In the genomic region with DNA sequence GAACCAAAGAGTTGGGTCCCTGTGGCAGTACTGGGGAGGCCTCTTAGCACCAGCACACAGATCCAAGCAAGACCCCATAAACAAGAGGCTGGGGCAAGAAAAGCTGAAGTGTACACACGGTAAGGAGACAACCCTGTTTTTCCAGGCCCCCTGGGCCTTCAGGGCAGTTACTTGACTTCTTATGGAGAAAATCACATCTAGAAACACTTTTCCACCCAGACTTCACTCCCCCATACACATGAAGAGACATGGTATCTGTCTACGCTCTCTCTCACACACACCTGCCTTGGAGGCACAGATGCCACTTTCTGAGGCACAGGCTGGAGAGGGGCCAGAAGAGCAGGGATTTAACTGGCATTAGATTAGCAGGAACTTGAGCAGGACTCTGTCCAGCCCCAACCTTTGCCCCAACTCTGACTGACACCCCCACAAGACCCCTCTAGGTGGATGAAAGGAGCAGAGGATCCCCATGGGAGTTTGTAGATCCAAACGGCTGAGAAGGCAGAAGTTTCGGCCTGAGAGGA, we compare ENCODE assay signal across 8 cellular contexts. TPM values are rescaled to one million over a fixed set of nuclear protein-coding genes. Genes with fewer than 3 reads are reported as not detected.
DNase-seq lines count a peak whose midpoint lies in the region; ATAC-seq, FAIRE-seq and TF ChIP-seq lines count a peak whose summit lies in the region.

No MANE protein-coding gene starts in this region.

- POLR2A ChIA-PET in A673 (lab: Charles Lee; ENCODE audit: low non-redundant PET), result no interaction called here

- 0 out of 2 replicates have a peak overlapping the region, but pooled peaks have one; percentile 19 for H3K9ac ChIP-seq in HUES48 (ENCODE audit: low read depth, low read length)

- intact Hi-C loops in A673 (cut with micrococcal nuclease; ENCODE audit: unreplicated experiment), result loop anchor here (10.0 kb wide), 1 partner anchor 408 kb away; no protein-coding TSS in a partner anchor

- no TSS peak for BruUV-seq in A673 (replicated peaks; lab: Mats Ljungman, UMichigan)

- no peak for TF ChIP-seq POLR2A in GM18505 (IDR thresholded peaks at IDR 0.05; ENCODE audit: borderline replicate concordance, extremely low read depth, insufficient read depth, insufficient read length)

- ATAC-seq in GM19452 (IDR thresholded peaks at IDR 0.05; ENCODE audit: unreplicated experiment) (no peak), GM18505 (IDR thresholded peaks at IDR 0.05; ENCODE audit: unreplicated experiment) (no peak), HG03571 (IDR thresholded peaks at IDR 0.05; ENCODE audit: unreplicated experiment) (no peak)

- no peak for FAIRE-seq in HTR-8/SVneo (lab: Jason Lieb, UNC)

- H3K4me3 ChIP-seq in A673 (ENCODE audit: low read depth, low read length, poor library complexity, severe bottlenecking), result peak overlapping the region; percentile 94
- peak overlapping the region; percentile 76 for H3K4me3 ChIP-seq in HUES48 (ENCODE audit: low read depth, low read length)
- peak overlapping the region; percentile 86 to 89 for H3K4me3 ChIP-seq in cardiac fibroblast (replicated peaks in 1 of 2; ENCODE audit: low read depth in 2 of 2, low read length in 2 of 2)
- H3K4me3 ChIP-seq in muscle layer of duodenum (ENCODE audit: low read depth in 1 of 2, low read length in 2 of 2), result peak overlapping the region; percentile 78 to 87

- CTCF ChIA-PET in A673 (lab: Charles Lee), result no interaction called here

- H3K36me3 ChIP-seq in A673 (ENCODE audit: insufficient read depth, low read length, poor library complexity, severe bottlenecking) (peaks cover 17% of the 10 kb centered on the region), HUES48 (ENCODE audit: control insufficient read depth, insufficient read depth, low read length) (peaks cover 17% of the 10 kb centered on the region), muscle layer of duodenum (ENCODE audit: control insufficient read depth in 1 of 2, insufficient read depth in 2 of 2, low read length in 2 of 2) (peaks cover 14% of the 10 kb centered on the region in 2 donors)

- H3K9me3 ChIP-seq in A673 (ENCODE audit: low read depth, low read length, poor library complexity, severe bottlenecking) (no peaks in the 10 kb centered on the region), HUES48 (ENCODE audit: control insufficient read depth, insufficient read depth, low read length) (no peaks in the 10 kb centered on the region), muscle layer of duodenum (ENCODE audit: control insufficient read depth in 1 of 2, low read length in 2 of 2) (no peaks in the 10 kb centered on the region)

- no peak for DNase-seq in A673 (ENCODE audit: low spot score)
- DNase-seq in cardiac fibroblast (ENCODE audit: low read depth in 2 of 2), result no peak
- no peak for DNase-seq in HTR-8/SVneo (ENCODE audit: insufficient read length, low spot score)

- H3K27me3 ChIP-seq in A673 (replicated peaks; ENCODE audit: insufficient read depth, low read depth, low read length, poor library complexity), result no peaks in the 10 kb centered on the region
- H3K27me3 ChIP-seq in HUES48 (ENCODE audit: control insufficient read depth, insufficient read depth, low read length), result no peaks in the 10 kb centered on the region
- no peaks in the 10 kb centered on the region for H3K27me3 ChIP-seq in muscle layer of duodenum (ENCODE audit: low read depth, low read length)

- H3K27ac ChIP-seq in A673 (ENCODE audit: low read depth, low read length, poor library complexity, severe bottlenecking) (peak overlapping the region; percentile 97), HUES48 (ENCODE audit: low read depth, low read length) (peak overlapping the region; percentile 83), muscle layer of duodenum (ENCODE audit: low read length) (peak overlapping the region; percentile 77)

- H3K4me1 ChIP-seq in A673 (ENCODE audit: insufficient read depth, low read length, poor library complexity, severe bottlenecking), result peaks cover 37% of the 10 kb centered on the region
- H3K4me1 ChIP-seq in HUES48 (ENCODE audit: control insufficient read depth, insufficient read depth, low read length), result peaks cover 48% of the 10 kb centered on the region
- peaks cover 35 to 39% of the 10 kb centered on the region in 2 donors for H3K4me1 ChIP-seq in muscle layer of duodenum (ENCODE audit: control insufficient read depth in 1 of 2, insufficient read depth in 2 of 2, low read length in 2 of 2)

- TF ChIP-seq CTCF in A673 (conservative IDR thresholded peaks at IDR 0.05; ENCODE audit: low read depth, low read length), result no peak
- no peak for TF ChIP-seq CTCF in cardiac fibroblast (IDR thresholded peaks at IDR 0.05; ENCODE audit: low read depth, low read length)

RNA-seq across cellular contexts. Expression of a gene that starts 2.2 kb away (rescaled TPM):
- total RNA-seq in A673 (2021), result 222 and 239 TPM in 2 replicates

RNA-seq across cellular contexts. Expression of a gene that starts 9.6 kb away (rescaled TPM):
- total RNA-seq in A673 (2021), result not detected in 2 replicates

RNA-seq across cellular contexts. Expression of a gene that starts 34.2 kb away (rescaled TPM):
- total RNA-seq in A673 (2021), result 11.6 and 16.9 TPM in 2 replicates

RNA-seq across cellular contexts. Expression of a gene that starts 35.8 kb away (rescaled TPM):
- 19.3 and 21.4 TPM in 2 replicates for total RNA-seq in A673 (2021)

RNA-seq across cellular contexts. Expression of a gene that starts 46.3 kb away (rescaled TPM):
- total RNA-seq in A673 (2021), result 66.5 and 71.0 TPM in 2 replicates
